Comparison of ENCODE assay signal across 8 cellular contexts in the genomic region with DNA sequence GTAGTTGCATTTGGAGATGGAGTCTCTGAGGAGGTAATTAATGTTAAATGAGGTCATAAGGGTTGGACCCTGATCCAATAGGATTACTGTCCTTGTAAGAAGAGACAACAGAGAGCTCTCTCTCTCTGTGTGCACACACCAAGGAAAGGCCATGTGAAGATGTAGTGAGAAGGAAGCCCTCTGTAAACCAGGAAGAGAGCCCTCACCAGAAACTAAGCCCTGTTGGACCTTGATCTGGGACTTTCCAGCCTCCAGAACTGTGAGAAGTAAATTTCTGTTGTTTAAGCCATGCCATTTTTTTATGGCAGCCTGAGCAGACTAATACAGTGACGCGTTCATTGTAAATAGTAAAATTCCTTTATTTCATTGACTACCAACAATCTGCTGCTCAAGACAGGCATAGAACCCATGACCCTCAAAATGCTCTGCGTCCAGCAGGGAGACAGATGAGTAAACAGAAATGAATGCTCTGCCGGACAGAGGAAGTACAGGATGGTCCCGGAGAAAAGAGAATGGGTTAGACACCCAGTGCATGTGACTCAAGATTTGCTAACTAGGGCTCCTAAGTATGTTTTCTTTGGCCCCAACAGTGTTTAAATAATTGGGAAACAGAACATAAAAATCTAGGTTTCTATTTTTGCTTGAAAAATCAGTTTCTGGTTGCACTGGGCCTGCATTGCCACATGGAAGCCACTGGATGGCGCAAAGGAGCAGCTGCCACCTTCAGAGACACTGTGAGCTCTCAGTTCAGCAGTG. TPM values are rescaled to one million over a fixed set of nuclear protein-coding genes. Genes with fewer than 3 reads are reported as not detected.
DNase-seq lines count a peak whose midpoint lies in the region; TF ChIP-seq lines count a peak whose summit lies in the region.

No MANE protein-coding gene starts in this region.

- H4K91ac ChIP-seq in neuronal stem cell (ENCODE audit: low read depth, low read length, poor library complexity), result no peak overlapping the region

- no peak overlapping the region for H3K18ac ChIP-seq in neuronal stem cell (ENCODE audit: low read length)

- H3K4me1 Mint-ChIP-seq in activated T-helper 1 cell treated with anti-CD3 and anti-CD28 coated beads, Interleukin-12 subunit alpha, Interleukin-12 subunit beta, Interleukin-2, Interleukin-4 antibody, amounts not matched to agents 30 ng/mL and 10 ng/mL and 1 ng/mL, durations not matched to agents 14 hours and 24 hours and 36 hours (ENCODE audit: low read depth), result no peaks in the 10 kb centered on the region

- no peak overlapping the region for H2BK120ac ChIP-seq in neuronal stem cell (ENCODE audit: low read depth, low read length)

- H2BK15ac ChIP-seq in neuronal stem cell (ENCODE audit: low read length), result no peak overlapping the region

- H3K4me1 ChIP-seq in A673 (ENCODE audit: insufficient read depth, low read length, poor library complexity, severe bottlenecking), result no peaks in the 10 kb centered on the region
- no peaks in the 10 kb centered on the region for H3K4me1 ChIP-seq in neuronal stem cell (ENCODE audit: control insufficient read depth in 2 of 2, insufficient read depth in 1 of 2, low read depth in 1 of 2, low read length in 2 of 2)

- no peaks in the 10 kb centered on the region for H3K36me3 Mint-ChIP-seq in activated T-helper 1 cell treated with anti-CD3 and anti-CD28 coated beads, Interleukin-12 subunit alpha, Interleukin-12 subunit beta, Interleukin-2, Interleukin-4 antibody, amounts not matched to agents 30 ng/mL and 10 ng/mL and 1 ng/mL, durations not matched to agents 14 hours and 24 hours and 36 hours (ENCODE audit: low read depth)

- BruUV-seq in A673 (replicated peaks; lab: Mats Ljungman, UMichigan), result no TSS peak

- no peak overlapping the region for H3K27ac Mint-ChIP-seq in activated T-helper 1 cell treated with anti-CD3 and anti-CD28 coated beads, Interleukin-12 subunit alpha, Interleukin-12 subunit beta, Interleukin-2, Interleukin-4 antibody, amounts not matched to agents 30 ng/mL and 10 ng/mL and 1 ng/mL, durations not matched to agents 14 hours and 24 hours and 36 hours

- no peak overlapping the region for H3K9ac ChIP-seq in neuronal stem cell (ENCODE audit: low read depth, low read length, poor library complexity)

- H2BK5ac ChIP-seq in neuronal stem cell (ENCODE audit: low read length), result no peak overlapping the region

- no peak overlapping the region for H2BK12ac ChIP-seq in neuronal stem cell (ENCODE audit: low read length)

- H3K23ac ChIP-seq in neuronal stem cell (ENCODE audit: low read depth, low read length, poor library complexity), result no peak overlapping the region

- H3K36me3 ChIP-seq in A673 (ENCODE audit: insufficient read depth, low read length, poor library complexity, severe bottlenecking) (no peaks in the 10 kb centered on the region), neuronal stem cell (replicated peaks in 1 of 2; ENCODE audit: control insufficient read depth in 2 of 2, insufficient read depth in 2 of 2, low read length in 2 of 2) (no peaks in the 10 kb centered on the region)

- no peak overlapping the region for H3K14ac ChIP-seq in neuronal stem cell (ENCODE audit: low read length)

- H2AK5ac ChIP-seq in neuronal stem cell (ENCODE audit: low read depth, low read length), result no peak overlapping the region

- H3K9me3 ChIP-seq in A673 (ENCODE audit: low read depth, low read length, poor library complexity, severe bottlenecking) (no peaks in the 10 kb centered on the region), neuronal stem cell (replicated peaks in 1 of 2; ENCODE audit: control insufficient read depth in 2 of 2, insufficient read depth in 1 of 2, low read depth in 1 of 2, low read length in 2 of 2) (no peaks in the 10 kb centered on the region)

- H2AFZ ChIP-seq in neuronal stem cell (ENCODE audit: low read length), result no peak overlapping the region

- POLR2A ChIA-PET in A673 (lab: Charles Lee; ENCODE audit: low non-redundant PET), result no interaction called here

- no peak overlapping the region for H3K4me2 ChIP-seq in neuronal stem cell (ENCODE audit: insufficient read depth, low read length, poor library complexity, severe bottlenecking)

- no peaks in the 10 kb centered on the region for H3K79me1 ChIP-seq in neuronal stem cell (ENCODE audit: low read depth, low read length)

- H3K4me3 Mint-ChIP-seq in activated T-helper 1 cell treated with anti-CD3 and anti-CD28 coated beads, Interleukin-12 subunit alpha, Interleukin-12 subunit beta, Interleukin-2, Interleukin-4 antibody, amounts not matched to agents 30 ng/mL and 10 ng/mL and 1 ng/mL, durations not matched to agents 14 hours and 24 hours and 36 hours, result no peak overlapping the region

- no peak overlapping the region for H4K8ac ChIP-seq in neuronal stem cell (ENCODE audit: low read depth, low read length)

- WGBS in neuronal stem cell (ENCODE audit: extremely low coverage in 2 of 2, insufficient read length in 2 of 2, insufficient replicate concordance in 1 of 2), 2 donors, result no CpG with 5 or more reads among the region's 6 CpGs

- CTCF ChIA-PET in A673 (lab: Charles Lee), result interaction anchor here (0.5 to 1.2 kb wide), 6 partner anchors 16 to 272 kb away, joined by 3 to 16 read pairs (median 4); no protein-coding TSS in a partner anchor

- H3K27ac ChIP-seq in A673 (ENCODE audit: low read depth, low read length, poor library complexity, severe bottlenecking) (no peak overlapping the region), neuronal stem cell (replicated peaks; ENCODE audit: low read length) (no peak overlapping the region)

- H3K27me3 Mint-ChIP-seq in activated T-helper 1 cell treated with anti-CD3 and anti-CD28 coated beads, Interleukin-12 subunit alpha, Interleukin-12 subunit beta, Interleukin-2, Interleukin-4 antibody, amounts not matched to agents 30 ng/mL and 10 ng/mL and 1 ng/mL, durations not matched to agents 14 hours and 24 hours and 36 hours (ENCODE audit: insufficient read depth), result peaks cover 7% of the 10 kb centered on the region

- no peak overlapping the region for H3K4me3 ChIP-seq in A673 (ENCODE audit: low read depth, low read length, poor library complexity, severe bottlenecking)
- no peak overlapping the region for H3K4me3 ChIP-seq in neuronal stem cell (ENCODE audit: low read length in 2 of 2)

- intact Hi-C loops in A673 (cut with micrococcal nuclease; ENCODE audit: unreplicated experiment), result no loop called here
- intact Hi-C loops in activated T-helper 1 cell treated with anti-CD3 and anti-CD28 coated beads, Interleukin-12 subunit alpha, Interleukin-12 subunit beta, Interleukin-2, Interleukin-4 antibody, amounts not matched to agents 30 ng/mL and 10 ng/mL and 1 ng/mL, durations not matched to agents 14 hours and 24 hours and 36 hours (cut with micrococcal nuclease), result no loop called here

- peak; percentile 51 for DNase-seq in A673 (ENCODE audit: low spot score)
- DNase-seq in RPMI7951 (ENCODE audit: low read depth), result peak; percentile 84
- DNase-seq in fibroblast of peridontal ligament (ENCODE audit: extremely low read depth), result peak; percentile 87
- DNase-seq in neuronal stem cell (ENCODE audit: low spot score), result peak; percentile 35
- DNase-seq in activated T-helper 1 cell treated with anti-CD3 and anti-CD28 coated beads, Interleukin-12 subunit alpha, Interleukin-12 subunit beta, Interleukin-2, Interleukin-4 antibody, amounts not matched to agents 30 ng/mL and 10 ng/mL and 1 ng/mL, durations not matched to agents 14 hours and 24 hours and 36 hours (ENCODE audit: low spot score), result no peak
- DNase-seq in activated CD4-positive, CD25-positive, alpha-beta regulatory T cell treated with anti-CD3 and anti-CD28 coated beads, Interleukin-2, amount 50 U/mL, for 72 hours, result no peak
- no peak for DNase-seq in activated CD4-positive, alpha-beta T cell treated with anti-CD3 and anti-CD28 coated beads, Interleukin-2, amount 50 U/mL, for 1 hour

- TF ChIP-seq CTCF in A673 (conservative IDR thresholded peaks at IDR 0.05; ENCODE audit: low read depth, low read length) (peak; percentile 94), GM12873 (IDR thresholded peaks at IDR 0.05; ENCODE audit: insufficient read depth, low read depth, low read length, missing control alignments) (peak; percentile 92)

- H3K27me3 ChIP-seq in A673 (replicated peaks; ENCODE audit: insufficient read depth, low read depth, low read length, poor library complexity), result no peaks in the 10 kb centered on the region
- H3K27me3 ChIP-seq in neuronal stem cell (ENCODE audit: control insufficient read depth in 3 of 3, insufficient read depth in 3 of 3, low read depth in 1 of 3, low read length in 3 of 3), result peaks cover 0 to 3% (median 0%) of the 10 kb centered on the region in 3 experiments

- H3K4ac ChIP-seq in neuronal stem cell (ENCODE audit: low read length), result no peak overlapping the region

- no peaks in the 10 kb centered on the region for H3K9me3 Mint-ChIP-seq in activated T-helper 1 cell treated with anti-CD3 and anti-CD28 coated beads, Interleukin-12 subunit alpha, Interleukin-12 subunit beta, Interleukin-2, Interleukin-4 antibody, amounts not matched to agents 30 ng/mL and 10 ng/mL and 1 ng/mL, durations not matched to agents 14 hours and 24 hours and 36 hours

RNA-seq across cellular contexts. Expression of gene TNFAIP8L3, which starts 37.9 kb away (rescaled TPM):
- total RNA-seq in A673 (2021), result 0.15 and 0.24 TPM in 2 replicates
- total RNA-seq in RPMI7951 (2014; rRNA removed; shearing (Covaris generic)), result 0.29 and 0.48 TPM in 2 replicates
- polyA plus RNA-seq in neuronal stem cell (2013, experiment 1 of 2), result not detected
- polyA plus RNA-seq in neuronal stem cell (2013, experiment 2 of 2), result not detected
- 0.20 and 0.49 TPM in 2 replicates for total RNA-seq in activated T-helper 1 cell treated with anti-CD3 and anti-CD28 coated beads, Interleukin-12 subunit alpha, Interleukin-12 subunit beta, Interleukin-2, Interleukin-4 antibody, amounts not matched to agents 30 ng/mL and 10 ng/mL and 1 ng/mL, durations not matched to agents 14 hours and 24 hours and 36 hours

Comparison
In these comparisons a context has a peak if more than half of its experiments do, and no peak if none do; other contexts are left out.
1. DNase-seq: peak in A673 (single experiment), RPMI7951 (single experiment), fibroblast of peridontal ligament (single experiment) and neuronal stem cell (single experiment); none in activated T-helper 1 cell treated with anti-CD3 and anti-CD28 coated beads, Interleukin-12 subunit alpha, Interleukin-12 subunit beta, Interleukin-2, Interleukin-4 antibody, amounts not matched to agents 30 ng/mL and 10 ng/mL and 1 ng/mL, durations not matched to agents 14 hours and 24 hours and 36 hours (single experiment), activated CD4-positive, CD25-positive, alpha-beta regulatory T cell treated with anti-CD3 and anti-CD28 coated beads, Interleukin-2, amount 50 U/mL, for 72 hours (single experiment) and activated CD4-positive, alpha-beta T cell treated with anti-CD3 and anti-CD28 coated beads, Interleukin-2, amount 50 U/mL, for 1 hour (single experiment).